In the genomic region with DNA sequence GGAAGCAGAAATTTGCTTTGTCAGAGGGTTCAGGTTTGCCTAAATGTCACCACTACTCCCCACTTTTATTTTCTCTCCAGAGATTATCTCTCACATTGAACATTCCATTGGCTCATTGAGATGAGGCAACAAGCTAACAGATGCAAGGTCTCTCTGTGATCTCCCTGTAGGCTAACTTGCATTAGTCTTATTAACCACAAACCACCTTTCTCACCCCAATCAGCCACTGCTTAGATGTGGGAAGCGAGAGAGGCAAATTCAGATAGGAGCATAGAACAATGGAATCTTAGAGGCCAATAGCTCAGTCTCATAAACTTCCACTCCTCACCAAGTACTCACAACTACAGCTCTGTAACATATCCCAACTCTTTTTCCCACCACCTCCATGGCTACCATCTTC, we compare ENCODE assay signal across 20 cellular contexts.
A peak's percentile ranks its signal among the peaks of the same experiment; 100 is the strongest.
DNase-seq lines count a peak whose midpoint lies in the region; ATAC-seq, FAIRE-seq and TF ChIP-seq lines count a peak whose summit lies in the region.
"Had no signal": no experiment of that assay in that cellular context is flagged by ENCODE, and none has a peak within 500 bp of the region (broad histone marks: within the 10 kb centered on the region; RNA-seq: fewer than 3 reads in every experiment).

No MANE protein-coding gene starts in this region.

- in situ Hi-C loops in astrocyte of the spinal cord (cut with HindIII; ENCODE audit: low sequenced_read_pairs): no loop called here

- H3K9me3 ChIP-seq in DND-41 (ENCODE audit: insufficient read depth, low read length, severe bottlenecking): no peaks in the 10 kb centered on the region

- ATAC-seq in DND-41 (ENCODE audit: insufficient read depth, low read depth): peak; percentile 72
- no peak for ATAC-seq in HG02970 (IDR thresholded peaks at IDR 0.05; ENCODE audit: low FRiP score, unreplicated experiment)
- ATAC-seq: T-cell had no signal

- no peak overlapping the region for H2AFZ ChIP-seq in DND-41 (ENCODE audit: low read depth, low read length)

- H3K4me1 ChIP-seq in DND-41 (ENCODE audit: insufficient read depth, low read length): no peaks in the 10 kb centered on the region

- no peak overlapping the region for H3K9ac ChIP-seq in DND-41 (ENCODE audit: low read depth, low read length)

- TF ChIP-seq CTCF in DND-41 (IDR thresholded peaks at IDR 0.05; ENCODE audit: borderline replicate concordance, extremely low read depth, low read length, poor library complexity, severe bottlenecking): no peak
- no peak for TF ChIP-seq CTCF in astrocyte of the spinal cord (IDR thresholded peaks at IDR 0.05; ENCODE audit: low read depth, low read length)

- DNase-seq in DND-41 (peak; percentile 11), M059J (ENCODE audit: low read depth) (peak; percentile 66), astrocyte of the spinal cord (ENCODE audit: low read depth, low spot score) (peak; percentile 53), myocyte (ENCODE audit: low read depth) (peak; percentile 75), GM19239 (ENCODE audit: insufficient read length, low spot score) (no peak), GM19240 (ENCODE audit: insufficient read length, low spot score) (no peak), AG08396 (ENCODE audit: low spot score) (no peak)
- DNase-seq: CD4-positive, alpha-beta memory T cell; DMS79; H9; NCI-H1417 treated with DMSO at 0.1 percent for 48 hours; NCI-H2029 treated with DMSO at 0.1 percent for 48 hours; NCI-H510A; NCI-H774; T-cell had no signal

- no peaks in the 10 kb centered on the region for H3K27me3 ChIP-seq in DND-41 (ENCODE audit: insufficient read depth, low read length, poor library complexity)

- H3K79me2 ChIP-seq in DND-41 (ENCODE audit: insufficient read depth, low read length): no peaks in the 10 kb centered on the region

- H4K20me1 ChIP-seq in DND-41 (ENCODE audit: insufficient read depth, low read length): no peaks in the 10 kb centered on the region

- no peak overlapping the region for H3K4me2 ChIP-seq in DND-41 (ENCODE audit: insufficient read depth, low read length)

- no peaks in the 10 kb centered on the region for H3K36me3 ChIP-seq in DND-41 (ENCODE audit: insufficient read depth, low read length)

- no peak overlapping the region for H3K27ac ChIP-seq in DND-41 (ENCODE audit: low read length)
- H3K27ac ChIP-seq: HL-60 had no signal

- no peak for FAIRE-seq in GM19239 (lab: Jason Lieb, UNC)
- FAIRE-seq: D721Med, G401.6, GM18507 had no signal

- no peak overlapping the region for H3K4me3 ChIP-seq in DND-41 (ENCODE audit: low read depth in 1 of 2, low read length in 2 of 2)
- no peak overlapping the region for H3K4me3 ChIP-seq in astrocyte of the spinal cord (ENCODE audit: low read depth, low read length)

Comparison
In these comparisons a context has a peak if more than half of its experiments do, and no peak if none do; other contexts are left out.
1. DNase-seq: peak in DND-41 (single experiment), M059J (single experiment), astrocyte of the spinal cord (single experiment) and myocyte (single experiment); none in GM19239 (single experiment), GM19240 (single experiment) and AG08396 (single experiment).